In the genomic region with DNA sequence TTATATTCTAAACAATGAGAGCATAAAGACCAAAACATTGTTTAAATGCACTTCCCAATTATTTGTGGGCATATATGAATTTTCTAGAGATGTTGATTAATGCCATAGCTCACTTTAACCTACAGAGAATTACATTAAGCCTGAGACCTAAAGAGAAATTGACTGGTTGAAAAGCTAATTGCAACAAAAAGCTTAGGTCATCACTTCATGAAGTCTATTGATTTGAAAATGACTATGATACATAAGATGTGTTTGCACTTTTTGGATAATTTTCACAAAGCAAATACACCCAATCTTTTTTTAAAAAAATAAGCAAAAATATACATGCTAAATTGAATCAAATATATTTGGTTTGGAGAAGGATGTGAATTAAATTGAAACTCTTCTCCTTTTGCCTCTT, we compare ENCODE assay signal across 7 cellular contexts.
"Had no signal": no experiment of that assay in that cellular context is flagged by ENCODE, and none has a peak within 500 bp of the region (broad histone marks: within the 10 kb centered on the region; RNA-seq: fewer than 3 reads in every experiment).

No MANE protein-coding gene starts in this region.

- DNase-seq: H9, HCEC 1CT, KBM-7 had no signal

- H3K4me2 ChIP-seq: GM23338 had no signal

- ATAC-seq: GM23338 had no signal

- H3K4me3 ChIP-seq: GM23338 had no signal

- H2AFZ ChIP-seq: GM23338 had no signal

- FAIRE-seq: H1, H54, HTR-8/SVneo had no signal
